Comparison of ENCODE assay signal across 8 cellular contexts in genomic region chrX:149504915-149505651, GRCh38. TPM values are rescaled to one million over a fixed set of nuclear protein-coding genes. Genes with fewer than 3 reads are reported as not detected.
DNase-seq lines count a peak whose midpoint lies in the region; ATAC-seq and TF ChIP-seq lines count a peak whose summit lies in the region.

IDS (minus strand) TSS chrX:149505306; CDS start chrX:149505137, 169 bp downstream.

- CTCF ChIA-PET in naive thymus-derived CD4-positive, alpha-beta T cell (lab: Charles Lee), result interaction anchor here (0.6 to 1.4 kb wide), 3 partner anchors 22 to 963 kb away, joined by 3 to 9 read pairs (median 5); partner anchors contain the start of gene EOLA1

- peak within 1 kb of the TSS; percentile 87 to 98 (median 94) for H3K27ac Mint-ChIP-seq in naive thymus-derived CD4-positive, alpha-beta T cell
- peak within 1 kb of the TSS; percentile 99 for H3K27ac Mint-ChIP-seq in stimulated activated memory B cell treated with anti-CD40 and anti-IgM and Interleukin-4, amounts not matched to agents 10 μg/mL and 1 μg/mL and 100 μg/mL, for 72 hours

- intact Hi-C loops in naive thymus-derived CD4-positive, alpha-beta T cell (cut with micrococcal nuclease), result loop anchor here (1.0 to 10.0 kb wide), 13 partner anchors 16 to 1594 kb away; partner anchors contain the start of genes FMR1 (in 2 of the 2), TMEM185A (in 2 of the 2), CD99L2 (in 1 of the 2) and EOLA2 (in 1 of the 2)

- H3K9me3 ChIP-seq in DOHH2 (ENCODE audit: control insufficient read depth, insufficient read depth, low read length) (no peaks in the 10 kb centered on the region), Karpas-422 (ENCODE audit: low read length) (no peaks in the 10 kb centered on the region)
- H3K9me3 ChIP-seq in naive thymus-derived CD4-positive, alpha-beta T cell (ENCODE audit: control insufficient read depth in 2 of 3, low read length in 3 of 3), result no peaks in the 10 kb centered on the region

- no peaks in the 10 kb centered on the region for H3K9me2 ChIP-seq in DOHH2 (replicated peaks; ENCODE audit: control insufficient read depth, low read length)
- H3K9me2 ChIP-seq in Karpas-422 (replicated peaks; ENCODE audit: insufficient read depth, low read length), result no peaks in the 10 kb centered on the region

- H3K4me1 Mint-ChIP-seq in naive thymus-derived CD4-positive, alpha-beta T cell, result peaks cover 14 to 42% (median 23%) of the 10 kb centered on the region in 7 donors
- H3K4me1 Mint-ChIP-seq in stimulated activated memory B cell treated with anti-CD40 and anti-IgM and Interleukin-4, amounts not matched to agents 10 μg/mL and 1 μg/mL and 100 μg/mL, for 72 hours, result peaks cover 33% of the 10 kb centered on the region

- peaks cover 0 to 14% (median 0%) of the 10 kb centered on the region in 5 donors for H3K36me3 Mint-ChIP-seq in naive thymus-derived CD4-positive, alpha-beta T cell
- H3K36me3 Mint-ChIP-seq in stimulated activated memory B cell treated with anti-CD40 and anti-IgM and Interleukin-4, amounts not matched to agents 10 μg/mL and 1 μg/mL and 100 μg/mL, for 72 hours, result peaks cover 15% of the 10 kb centered on the region

- H3K27me3 ChIP-seq in DOHH2 (ENCODE audit: control insufficient read depth, low read length), result no peaks in the 10 kb centered on the region
- no peaks in the 10 kb centered on the region for H3K27me3 ChIP-seq in Karpas-422 (ENCODE audit: low read length)
- H3K27me3 ChIP-seq in naive thymus-derived CD4-positive, alpha-beta T cell (ENCODE audit: control insufficient read depth in 2 of 2, insufficient read depth in 2 of 2, low read length in 2 of 2), result no peaks in the 10 kb centered on the region

- H2AFZ ChIP-seq in Karpas-422 (ENCODE audit: low read length), result peak within 1 kb of the TSS; percentile 64

- H3K9me3 Mint-ChIP-seq in naive thymus-derived CD4-positive, alpha-beta T cell, result no peaks in the 10 kb centered on the region
- H3K9me3 Mint-ChIP-seq in stimulated activated memory B cell treated with anti-CD40 and anti-IgM and Interleukin-4, amounts not matched to agents 10 μg/mL and 1 μg/mL and 100 μg/mL, for 72 hours, result no peaks in the 10 kb centered on the region

- peak; percentile 96 for DNase-seq in Karpas-422
- peak; percentile 81 for DNase-seq in RPMI7951 (ENCODE audit: low read depth)
- DNase-seq in activated T-helper 1 cell treated with anti-CD3 and anti-CD28 coated beads, Interleukin-2, amount 50 U/mL, for 16 hours (ENCODE audit: low read depth in 1 of 2, low spot score in 1 of 2), result peak; percentile 67 to 70
- DNase-seq in fibroblast of gingiva (ENCODE audit: low read depth), result peak; percentile 80
- peak; percentile 68 to 88 (median 81) for DNase-seq in naive thymus-derived CD4-positive, alpha-beta T cell

- POLR2A ChIA-PET in naive thymus-derived CD4-positive, alpha-beta T cell (lab: Charles Lee), result interaction anchor here (0.6 to 3.7 kb wide), 8 partner anchors 9 to 1595 kb away, joined by 3 to 33 read pairs (median 4); partner anchors contain the start of genes EOLA1 and EOLA2

- H3K27ac ChIP-seq in DOHH2 (ENCODE audit: low read depth, low read length), result peak within 1 kb of the TSS; percentile 27; the same call in 1 of the 2 replicates
- H3K27ac ChIP-seq in Karpas-422 (ENCODE audit: low read length), result peak within 1 kb of the TSS; percentile 89
- H3K27ac ChIP-seq in naive thymus-derived CD4-positive, alpha-beta T cell (ENCODE audit: low read depth, low read length), result peak within 1 kb of the TSS; percentile 98

- no peaks in the 10 kb centered on the region; the same call in 1 of the 2 replicates for H3K36me3 ChIP-seq in DOHH2 (ENCODE audit: control insufficient read depth, low read length)
- H3K36me3 ChIP-seq in Karpas-422 (ENCODE audit: insufficient read depth, low read length), result peaks cover 14% of the 10 kb centered on the region
- peaks cover 0 to 31% (median 9%) of the 10 kb centered on the region in 3 experiments for H3K36me3 ChIP-seq in naive thymus-derived CD4-positive, alpha-beta T cell (ENCODE audit: control insufficient read depth in 2 of 3, insufficient read depth in 3 of 3, low read length in 3 of 3)

- H3K4me1 ChIP-seq in DOHH2 (ENCODE audit: control insufficient read depth, low read length) (peaks cover 11% of the 10 kb centered on the region), Karpas-422 (ENCODE audit: low read length) (peaks cover 46% of the 10 kb centered on the region)
- peaks cover 6 to 13% of the 10 kb centered on the region in 2 donors for H3K4me1 ChIP-seq in naive thymus-derived CD4-positive, alpha-beta T cell (ENCODE audit: control insufficient read depth in 2 of 2, insufficient read depth in 2 of 2, low read length in 2 of 2)

- H3K4me2 ChIP-seq in DOHH2 (ENCODE audit: low read length), result peak within 1 kb of the TSS; percentile 65
- H3K4me2 ChIP-seq in Karpas-422 (ENCODE audit: low read depth, low read length, poor library complexity, severe bottlenecking), result peak within 1 kb of the TSS; percentile 68

- H3K79me2 ChIP-seq in DOHH2 (ENCODE audit: control insufficient read depth, low read length) (peaks cover 10% of the 10 kb centered on the region), Karpas-422 (ENCODE audit: low read length) (peaks cover 27% of the 10 kb centered on the region)

- H3K9ac ChIP-seq in Karpas-422 (ENCODE audit: low read length), result peak within 1 kb of the TSS; percentile 77

- no peaks in the 10 kb centered on the region for H3F3A ChIP-seq in DOHH2 (ENCODE audit: control insufficient read depth, insufficient read depth)

- H4K20me1 ChIP-seq in DOHH2 (ENCODE audit: control insufficient read depth, insufficient read depth, low read depth, low read length) (no peaks in the 10 kb centered on the region), Karpas-422 (ENCODE audit: insufficient read depth, low read depth, low read length) (peaks cover 8% of the 10 kb centered on the region; the same call in 1 of the 2 replicates)

- H3K4me3 Mint-ChIP-seq in naive thymus-derived CD4-positive, alpha-beta T cell, result peak within 1 kb of the TSS; percentile 86 to 100 (median 91)
- peak within 1 kb of the TSS; percentile 96 for H3K4me3 Mint-ChIP-seq in stimulated activated memory B cell treated with anti-CD40 and anti-IgM and Interleukin-4, amounts not matched to agents 10 μg/mL and 1 μg/mL and 100 μg/mL, for 72 hours

- H3K4me3 ChIP-seq in DOHH2 (ENCODE audit: low read length), result peak within 1 kb of the TSS; percentile 71
- H3K4me3 ChIP-seq in Karpas-422 (ENCODE audit: low read length), result peak within 1 kb of the TSS; percentile 73
- peak within 1 kb of the TSS; percentile 72 for H3K4me3 ChIP-seq in naive thymus-derived CD4-positive, alpha-beta T cell (ENCODE audit: low read length)

- peak; percentile 75 for ATAC-seq in GM21825 (IDR thresholded peaks at IDR 0.05; ENCODE audit: unreplicated experiment)
- peak; percentile 85 for ATAC-seq in naive thymus-derived CD4-positive, alpha-beta T cell
- peak; percentile 90 for ATAC-seq in stimulated activated memory B cell treated with anti-CD40 and anti-IgM and Interleukin-4, amounts not matched to agents 10 μg/mL and 1 μg/mL and 100 μg/mL, for 72 hours

- TF ChIP-seq CTCF in DOHH2 (IDR thresholded peaks at IDR 0.05; ENCODE audit: low read depth, low read length, poor library complexity, severe bottlenecking), result no peak

- H3K27me3 Mint-ChIP-seq in naive thymus-derived CD4-positive, alpha-beta T cell, result peaks cover 0 to 8% (median 0%) of the 10 kb centered on the region in 5 donors
- H3K27me3 Mint-ChIP-seq in stimulated activated memory B cell treated with anti-CD40 and anti-IgM and Interleukin-4, amounts not matched to agents 10 μg/mL and 1 μg/mL and 100 μg/mL, for 72 hours, result peaks cover 8% of the 10 kb centered on the region

RNA-seq across cellular contexts. Expression of gene IDS, which starts in this region (rescaled TPM):
- total RNA-seq in Karpas-422 (2014; rRNA removed; shearing (Covaris generic); ENCODE audit: low replicate concordance), result 134 and 263 TPM in 2 replicates
- 37.1 and 38.1 TPM in 2 replicates for total RNA-seq in RPMI7951 (2014; rRNA removed; shearing (Covaris generic))
- total RNA-seq in naive thymus-derived CD4-positive, alpha-beta T cell, result 100 to 1,000 TPM in 4 of 5 experiments, 10 to 100 TPM in 1; 73.1 to 317 (median 133) TPM
- 10 to 100 TPM; 75.0 to 86.7 TPM for polyA plus RNA-seq in naive thymus-derived CD4-positive, alpha-beta T cell

Comparison
In these comparisons a context has a peak if more than half of its experiments do, and no peak if none do; other contexts are left out.
1. Peak in every context shown above with its lines: DNase-seq, ATAC-seq, H3K4me3 ChIP-seq and H3K27ac ChIP-seq.
2. H3K27ac ChIP-seq: peak in every context shown above with its lines; median percentile 98 in naive thymus-derived CD4-positive, alpha-beta T cell; 89 in Karpas-422; 27 in DOHH2.